In the genomic region with DNA sequence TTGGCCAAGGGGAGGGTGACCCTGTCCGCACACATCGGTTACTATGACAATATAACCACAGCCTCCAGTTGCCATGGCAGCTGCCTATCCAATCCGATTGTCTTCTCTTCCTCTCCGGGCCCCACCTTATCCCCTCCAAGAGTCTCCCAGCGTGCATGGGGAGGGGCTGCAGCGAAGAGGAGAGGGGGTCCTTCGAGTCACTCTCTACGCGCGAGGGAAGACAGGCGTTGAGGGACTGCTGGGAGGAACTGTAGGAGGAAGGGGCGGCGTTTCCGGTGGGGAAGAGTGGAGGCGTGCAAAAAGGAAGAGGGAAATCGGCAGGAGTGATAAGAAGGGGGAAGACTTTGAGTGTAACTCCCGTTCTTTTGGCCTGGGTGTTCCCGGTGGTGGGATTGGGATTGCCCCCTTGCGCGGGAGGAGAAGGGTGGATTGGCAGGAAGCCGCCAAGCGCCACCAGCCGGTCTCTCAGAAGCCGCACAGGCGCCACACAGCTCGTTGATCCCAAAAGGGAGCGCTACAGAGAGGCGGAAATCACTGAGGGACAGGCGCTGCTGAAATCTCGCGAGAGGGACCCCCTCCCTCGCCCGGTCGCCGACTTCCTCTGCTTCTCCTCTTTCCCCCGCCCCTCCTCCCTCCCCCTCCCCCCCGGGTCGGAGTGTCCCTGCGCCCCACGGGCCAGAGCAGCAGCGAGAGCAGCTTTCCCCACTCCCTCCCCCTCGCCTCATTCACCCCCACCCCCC, we compare ENCODE assay signal across 8 cellular contexts.
DNase-seq lines count a peak whose midpoint lies in the region; ATAC-seq and FAIRE-seq lines count a peak whose summit lies in the region.

No MANE protein-coding gene starts in this region.

- DNase-seq in Ammon's horn (ENCODE audit: low spot score) (peak; percentile 96), GM19239 (ENCODE audit: insufficient read length, low spot score) (peak; percentile 67), NCI-H524 (lab: John Stamatoyannopoulos, UW) (peak; percentile 99), kidney tubule cell (ENCODE audit: low spot score) (peak; percentile 97)
- DNase-seq in activated CD4-positive, alpha-beta T cell treated with anti-CD3 and anti-CD28 coated beads for 4 hours, result peak; percentile 98 to 99
- peak; percentile 96 to 99 for DNase-seq in stimulated activated CD4-positive, alpha-beta T cell treated with anti-CD3 and anti-CD28 coated beads, Interleukin-1b, Interleukin-23, amount 100 ng/mL, for 1 hour (ENCODE audit: low read depth in 2 of 2)

- peak; percentile 44 for ATAC-seq in HG03457 (IDR thresholded peaks at IDR 0.05; ENCODE audit: unreplicated experiment)

- H3K27ac ChIP-seq in cingulate gyrus (ENCODE audit: low read depth, low read length), result peak overlapping the region; percentile 91

- FAIRE-seq in GM19239 (lab: Jason Lieb, UNC), result peak; percentile 92

Comparison
In these comparisons a context has a peak if more than half of its experiments do, and no peak if none do; other contexts are left out.
1. Peak in every context shown above with its lines: DNase-seq, ATAC-seq and H3K27ac ChIP-seq.